34 cellular contexts compared by ENCODE assay signal in genomic region chr2:236194786-236195185, GRCh38. TPM values are rescaled to one million over a fixed set of nuclear protein-coding genes. Genes with fewer than 3 reads are reported as not detected.
"Had no signal": no experiment of that assay in that cellular context is flagged by ENCODE, and none has a peak within 500 bp of the region (broad histone marks: within the 10 kb centered on the region; RNA-seq: fewer than 3 reads in every experiment).

No MANE protein-coding gene starts in this region.

- H3K9me3 ChIP-seq: lower lobe of right lung, neutrophil, ovary, prostate gland, testis, thyroid gland, transverse colon, upper lobe of left lung had no signal

- FAIRE-seq: keratinocyte had no signal

- H3K9me3 Mint-ChIP-seq: natural killer cell; stimulated activated naive B cell treated with anti-CD40 and anti-IgM and Interleukin-4, amounts not matched to agents 10 μg/mL and 1 μg/mL and 100 μg/mL, for 72 hours had no signal

- H3K4me3 Mint-ChIP-seq: mesothelial cell of epicardium; naive B cell; natural killer cell; stimulated activated naive B cell treated with anti-CD40 and anti-IgM and Interleukin-4, amounts not matched to agents 10 μg/mL and 1 μg/mL and 100 μg/mL, for 72 hours had no signal

- H3K27ac Mint-ChIP-seq: mesothelial cell of epicardium; naive B cell; natural killer cell; stimulated activated naive B cell treated with anti-CD40 and anti-IgM and Interleukin-4, amounts not matched to agents 10 μg/mL and 1 μg/mL and 100 μg/mL, for 72 hours had no signal

- ATAC-seq: heart left ventricle; left cardiac atrium; left lobe of liver; lower lobe of right lung; natural killer cell; right cardiac atrium; stimulated activated naive B cell treated with anti-CD40 and anti-IgM and Interleukin-4, amounts not matched to agents 10 μg/mL and 1 μg/mL and 100 μg/mL, for 72 hours; stimulated activated naive CD8-positive, alpha-beta T cell treated with anti-CD3 and anti-CD28 coated beads, Interleukin-15, Interleukin-2, amounts not matched to agents 100 U/mL and 50 U/mL, for 24 hours had no signal

- H3K4me3 ChIP-seq: heart left ventricle, lower lobe of right lung, ovary, prostate gland, skin epidermis, stomach, testis, thyroid gland, transverse colon, upper lobe of left lung had no signal

- DNase-seq: glutamatergic neuron; heart left ventricle; hypothalamus; kidney glomerular epithelial cell; left cardiac atrium; lower lobe of right lung; mammary epithelial cell; mesenchymal stem cell; naive B cell; natural killer cell; occipital lobe; ovary; retina; right cardiac atrium; stimulated activated CD4-positive, alpha-beta T cell treated with anti-CD3 and anti-CD28 coated beads, Interleukin-12 subunit alpha, Interleukin-12 subunit beta, amount 100 ng/mL, for 4 hours; stimulated activated CD4-positive, alpha-beta T cell treated with anti-CD3 and anti-CD28 coated beads, Interleukin-15, amount 100 ng/mL, for 24 hours; stimulated activated CD4-positive, alpha-beta T cell treated with anti-CD3 and anti-CD28 coated beads, Interleukin-2, amount 100 ng/mL, for 24 hours; stimulated activated CD4-positive, alpha-beta T cell treated with anti-CD3 and anti-CD28 coated beads, Interleukin-4, amount 100 ng/mL, for 1 hour; stimulated activated naive B cell treated with anti-CD40 and anti-IgM and Interleukin-4, amounts not matched to agents 10 μg/mL and 1 μg/mL and 100 μg/mL, for 72 hours; stimulated activated naive CD8-positive, alpha-beta T cell treated with anti-CD3 and anti-CD28 coated beads, Interleukin-15, Interleukin-2, amounts not matched to agents 100 U/mL and 50 U/mL, for 24 hours; stomach; testis; thyroid gland; transverse colon; upper lobe of left lung had no signal

- H3K36me3 Mint-ChIP-seq: mesothelial cell of epicardium; naive B cell; natural killer cell; stimulated activated naive B cell treated with anti-CD40 and anti-IgM and Interleukin-4, amounts not matched to agents 10 μg/mL and 1 μg/mL and 100 μg/mL, for 72 hours had no signal

- H3K4me1 ChIP-seq: heart left ventricle, lower lobe of right lung, prostate gland, stomach, testis, thyroid gland, transverse colon, upper lobe of left lung had no signal

- H3K27me3 ChIP-seq: heart left ventricle, ovary, testis, thyroid gland, transverse colon, upper lobe of left lung had no signal

- H3K4me1 Mint-ChIP-seq: mesothelial cell of epicardium; naive B cell; natural killer cell; stimulated activated naive B cell treated with anti-CD40 and anti-IgM and Interleukin-4, amounts not matched to agents 10 μg/mL and 1 μg/mL and 100 μg/mL, for 72 hours had no signal

- H3K36me3 ChIP-seq: lower lobe of right lung, neutrophil, ovary, prostate gland, stomach, thyroid gland, transverse colon, upper lobe of left lung had no signal

- H3K27ac ChIP-seq: heart left ventricle, lower lobe of right lung, neutrophil, ovary, prostate gland, skin epidermis, stomach, testis, thyroid gland, transverse colon, upper lobe of left lung had no signal

RNA-seq across cellular contexts. Expression of gene GBX2, which starts 26.6 kb away (rescaled TPM):
- total RNA-seq: left cardiac atrium, left lobe of liver, liver, lower lobe of right lung, mononuclear cell, natural killer cell, occipital lobe, ovary, right cardiac atrium, thyroid gland, transverse colon, upper lobe of left lung, urinary bladder had no signal
